In the genomic region with DNA sequence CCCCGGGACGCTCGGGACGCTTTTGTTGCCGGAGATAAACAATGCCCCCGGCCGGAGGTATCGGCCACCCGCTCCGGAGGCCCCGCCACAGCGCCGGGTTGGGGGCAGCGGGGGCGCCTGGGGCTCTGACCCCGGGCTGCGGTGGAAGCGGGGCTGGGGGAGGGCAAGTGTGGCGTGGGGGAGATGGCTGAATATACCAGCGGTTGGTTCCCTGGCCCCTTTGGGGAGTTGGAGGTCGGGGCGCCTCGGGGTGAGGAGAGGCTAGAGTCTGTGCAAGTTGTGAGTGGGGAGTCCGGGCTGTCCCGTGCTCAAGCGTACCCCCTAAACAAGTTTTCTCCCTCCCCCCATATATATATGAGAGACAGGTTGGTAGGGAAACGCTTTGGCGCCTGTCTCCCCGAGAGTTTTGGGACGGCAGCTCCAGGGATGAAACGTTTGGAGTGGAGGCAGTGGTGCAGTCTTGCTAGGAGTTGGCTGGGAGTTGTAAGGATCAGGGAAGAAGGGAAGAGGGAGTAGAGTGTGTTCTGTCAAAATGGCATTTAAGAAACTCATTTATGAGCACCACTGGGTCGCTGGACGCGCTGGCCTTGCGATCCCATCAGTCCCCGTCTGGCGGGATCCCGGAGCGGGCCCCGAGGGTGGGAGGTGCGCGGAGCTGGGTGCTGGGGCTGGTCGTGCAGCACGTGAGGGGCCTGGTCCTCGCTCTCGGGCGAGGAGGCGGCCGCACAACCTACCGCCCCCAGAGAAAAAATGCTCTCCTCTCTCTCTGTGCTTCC, we compare ENCODE assay signal across 1 cellular context.
TF ChIP-seq lines count a peak whose summit lies in the region.

No MANE protein-coding gene starts in this region.

TF ChIP-seq in K562, 482 proteins besides CTCF, POLR2A, EP300 and RAD21 (continued from another document and continues in another):
- TF ChIP-seq, protein P1, sequence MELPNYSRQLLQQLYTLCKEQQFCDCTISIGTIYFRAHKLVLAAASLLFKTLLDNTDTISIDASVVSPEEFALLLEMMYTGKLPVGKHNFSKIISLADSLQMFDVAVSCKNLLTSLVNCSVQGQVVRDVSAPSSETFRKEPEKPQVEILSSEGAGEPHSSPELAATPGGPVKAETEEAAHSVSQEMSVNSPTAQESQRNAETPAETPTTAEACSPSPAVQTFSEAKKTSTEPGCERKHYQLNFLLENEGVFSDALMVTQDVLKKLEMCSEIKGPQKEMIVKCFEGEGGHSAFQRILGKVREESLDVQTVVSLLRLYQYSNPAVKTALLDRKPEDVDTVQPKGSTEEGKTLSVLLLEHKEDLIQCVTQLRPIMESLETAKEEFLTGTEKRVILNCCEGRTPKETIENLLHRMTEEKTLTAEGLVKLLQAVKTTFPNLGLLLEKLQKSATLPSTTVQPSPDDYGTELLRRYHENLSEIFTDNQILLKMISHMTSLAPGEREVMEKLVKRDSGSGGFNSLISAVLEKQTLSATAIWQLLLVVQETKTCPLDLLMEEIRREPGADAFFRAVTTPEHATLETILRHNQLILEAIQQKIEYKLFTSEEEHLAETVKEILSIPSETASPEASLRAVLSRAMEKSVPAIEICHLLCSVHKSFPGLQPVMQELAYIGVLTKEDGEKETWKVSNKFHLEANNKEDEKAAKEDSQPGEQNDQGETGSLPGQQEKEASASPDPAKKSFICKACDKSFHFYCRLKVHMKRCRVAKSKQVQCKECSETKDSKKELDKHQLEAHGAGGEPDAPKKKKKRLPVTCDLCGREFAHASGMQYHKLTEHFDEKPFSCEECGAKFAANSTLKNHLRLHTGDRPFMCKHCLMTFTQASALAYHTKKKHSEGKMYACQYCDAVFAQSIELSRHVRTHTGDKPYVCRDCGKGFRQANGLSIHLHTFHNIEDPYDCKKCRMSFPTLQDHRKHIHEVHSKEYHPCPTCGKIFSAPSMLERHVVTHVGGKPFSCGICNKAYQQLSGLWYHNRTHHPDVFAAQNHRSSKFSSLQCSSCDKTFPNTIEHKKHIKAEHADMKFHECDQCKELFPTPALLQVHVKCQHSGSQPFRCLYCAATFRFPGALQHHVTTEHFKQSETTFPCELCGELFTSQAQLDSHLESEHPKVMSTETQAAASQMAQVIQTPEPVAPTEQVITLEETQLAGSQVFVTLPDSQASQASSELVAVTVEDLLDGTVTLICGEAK (IDR thresholded peaks at IDR 0.05) = peak; percentile 15; the same call in 1 of the 2 replicates
- TF ChIP-seq, protein P1 (CRISPR knock-in tag; IDR thresholded peaks at IDR 0.05) = no peak
- peak; percentile 54 for TF ChIP-seq SUPT5H (IDR thresholded peaks at IDR 0.05)
- TF ChIP-seq, protein P2, sequence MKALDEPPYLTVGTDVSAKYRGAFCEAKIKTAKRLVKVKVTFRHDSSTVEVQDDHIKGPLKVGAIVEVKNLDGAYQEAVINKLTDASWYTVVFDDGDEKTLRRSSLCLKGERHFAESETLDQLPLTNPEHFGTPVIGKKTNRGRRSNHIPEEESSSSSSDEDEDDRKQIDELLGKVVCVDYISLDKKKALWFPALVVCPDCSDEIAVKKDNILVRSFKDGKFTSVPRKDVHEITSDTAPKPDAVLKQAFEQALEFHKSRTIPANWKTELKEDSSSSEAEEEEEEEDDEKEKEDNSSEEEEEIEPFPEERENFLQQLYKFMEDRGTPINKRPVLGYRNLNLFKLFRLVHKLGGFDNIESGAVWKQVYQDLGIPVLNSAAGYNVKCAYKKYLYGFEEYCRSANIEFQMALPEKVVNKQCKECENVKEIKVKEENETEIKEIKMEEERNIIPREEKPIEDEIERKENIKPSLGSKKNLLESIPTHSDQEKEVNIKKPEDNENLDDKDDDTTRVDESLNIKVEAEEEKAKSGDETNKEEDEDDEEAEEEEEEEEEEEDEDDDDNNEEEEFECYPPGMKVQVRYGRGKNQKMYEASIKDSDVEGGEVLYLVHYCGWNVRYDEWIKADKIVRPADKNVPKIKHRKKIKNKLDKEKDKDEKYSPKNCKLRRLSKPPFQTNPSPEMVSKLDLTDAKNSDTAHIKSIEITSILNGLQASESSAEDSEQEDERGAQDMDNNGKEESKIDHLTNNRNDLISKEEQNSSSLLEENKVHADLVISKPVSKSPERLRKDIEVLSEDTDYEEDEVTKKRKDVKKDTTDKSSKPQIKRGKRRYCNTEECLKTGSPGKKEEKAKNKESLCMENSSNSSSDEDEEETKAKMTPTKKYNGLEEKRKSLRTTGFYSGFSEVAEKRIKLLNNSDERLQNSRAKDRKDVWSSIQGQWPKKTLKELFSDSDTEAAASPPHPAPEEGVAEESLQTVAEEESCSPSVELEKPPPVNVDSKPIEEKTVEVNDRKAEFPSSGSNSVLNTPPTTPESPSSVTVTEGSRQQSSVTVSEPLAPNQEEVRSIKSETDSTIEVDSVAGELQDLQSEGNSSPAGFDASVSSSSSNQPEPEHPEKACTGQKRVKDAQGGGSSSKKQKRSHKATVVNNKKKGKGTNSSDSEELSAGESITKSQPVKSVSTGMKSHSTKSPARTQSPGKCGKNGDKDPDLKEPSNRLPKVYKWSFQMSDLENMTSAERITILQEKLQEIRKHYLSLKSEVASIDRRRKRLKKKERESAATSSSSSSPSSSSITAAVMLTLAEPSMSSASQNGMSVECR (CRISPR knock-in tag; IDR thresholded peaks at IDR 0.05) = peak; percentile 58; the same call in 1 of the 2 replicates
- TF ChIP-seq ZNF695 (CRISPR knock-in tag; IDR thresholded peaks at IDR 0.05) = no peak
- TF ChIP-seq WHSC1 (IDR thresholded peaks at IDR 0.05; ENCODE audit: low read length) = no peak
- no peak for TF ChIP-seq ZNF263 (CRISPR knock-in tag; IDR thresholded peaks at IDR 0.05; ENCODE audit: borderline replicate concordance)
- peak; percentile 18 for TF ChIP-seq POLR2B (IDR thresholded peaks at IDR 0.05; ENCODE audit: low read depth, partially characterized antibody)
- TF ChIP-seq, protein P3, sequence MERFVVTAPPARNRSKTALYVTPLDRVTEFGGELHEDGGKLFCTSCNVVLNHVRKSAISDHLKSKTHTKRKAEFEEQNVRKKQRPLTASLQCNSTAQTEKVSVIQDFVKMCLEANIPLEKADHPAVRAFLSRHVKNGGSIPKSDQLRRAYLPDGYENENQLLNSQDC (CRISPR knock-in tag; IDR thresholded peaks at IDR 0.05) = no peak
- TF ChIP-seq ZFX (CRISPR knock-in tag; IDR thresholded peaks at IDR 0.05) = peak; percentile 59
- TF ChIP-seq, protein P4, sequence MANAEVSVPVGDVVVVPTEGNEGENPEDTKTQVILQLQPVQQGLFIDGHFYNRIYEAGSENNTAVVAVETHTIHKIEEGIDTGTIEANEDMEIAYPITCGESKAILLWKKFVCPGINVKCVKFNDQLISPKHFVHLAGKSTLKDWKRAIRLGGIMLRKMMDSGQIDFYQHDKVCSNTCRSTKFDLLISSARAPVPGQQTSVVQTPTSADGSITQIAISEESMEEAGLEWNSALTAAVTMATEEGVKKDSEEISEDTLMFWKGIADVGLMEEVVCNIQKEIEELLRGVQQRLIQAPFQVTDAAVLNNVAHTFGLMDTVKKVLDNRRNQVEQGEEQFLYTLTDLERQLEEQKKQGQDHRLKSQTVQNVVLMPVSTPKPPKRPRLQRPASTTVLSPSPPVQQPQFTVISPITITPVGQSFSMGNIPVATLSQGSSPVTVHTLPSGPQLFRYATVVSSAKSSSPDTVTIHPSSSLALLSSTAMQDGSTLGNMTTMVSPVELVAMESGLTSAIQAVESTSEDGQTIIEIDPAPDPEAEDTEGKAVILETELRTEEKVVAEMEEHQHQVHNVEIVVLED (CRISPR knock-in tag; IDR thresholded peaks at IDR 0.05) = no peak
- no peak for TF ChIP-seq NCOR1 (IDR thresholded peaks at IDR 0.05)
- TF ChIP-seq, protein P5, sequence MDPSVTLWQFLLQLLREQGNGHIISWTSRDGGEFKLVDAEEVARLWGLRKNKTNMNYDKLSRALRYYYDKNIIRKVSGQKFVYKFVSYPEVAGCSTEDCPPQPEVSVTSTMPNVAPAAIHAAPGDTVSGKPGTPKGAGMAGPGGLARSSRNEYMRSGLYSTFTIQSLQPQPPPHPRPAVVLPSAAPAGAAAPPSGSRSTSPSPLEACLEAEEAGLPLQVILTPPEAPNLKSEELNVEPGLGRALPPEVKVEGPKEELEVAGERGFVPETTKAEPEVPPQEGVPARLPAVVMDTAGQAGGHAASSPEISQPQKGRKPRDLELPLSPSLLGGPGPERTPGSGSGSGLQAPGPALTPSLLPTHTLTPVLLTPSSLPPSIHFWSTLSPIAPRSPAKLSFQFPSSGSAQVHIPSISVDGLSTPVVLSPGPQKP (CRISPR knock-in tag; IDR thresholded peaks at IDR 0.05) = no peak
- TF ChIP-seq, protein P6, sequence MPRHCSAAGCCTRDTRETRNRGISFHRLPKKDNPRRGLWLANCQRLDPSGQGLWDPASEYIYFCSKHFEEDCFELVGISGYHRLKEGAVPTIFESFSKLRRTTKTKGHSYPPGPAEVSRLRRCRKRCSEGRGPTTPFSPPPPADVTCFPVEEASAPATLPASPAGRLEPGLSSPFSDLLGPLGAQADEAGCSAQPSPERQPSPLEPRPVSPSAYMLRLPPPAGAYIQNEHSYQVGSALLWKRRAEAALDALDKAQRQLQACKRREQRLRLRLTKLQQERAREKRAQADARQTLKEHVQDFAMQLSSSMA (CRISPR knock-in tag; IDR thresholded peaks at IDR 0.05) = no peak
- 0 out of 2 replicates have a peak, but pooled peaks have one; percentile 9 for TF ChIP-seq PKNOX1 (IDR thresholded peaks at IDR 0.05)
- 0 out of 2 replicates have a peak, but pooled peaks have one; percentile 41 for TF ChIP-seq TCF7 (IDR thresholded peaks at IDR 0.05; ENCODE audit: borderline replicate concordance)
- no peak for TF ChIP-seq MYBL2 (IDR thresholded peaks at IDR 0.05; ENCODE audit: low read depth)
- no peak for TF ChIP-seq MYBL2 (CRISPR knock-in tag; IDR thresholded peaks at IDR 0.05; ENCODE audit: borderline replicate concordance)
- TF ChIP-seq HLTF (IDR thresholded peaks at IDR 0.05) = no peak; the same call in 1 of the 2 replicates
- TF ChIP-seq MYC (IDR thresholded peaks at IDR 0.05; ENCODE audit: low read depth, low read length) = peak; percentile 29
- no peak for TF ChIP-seq MYC (CRISPR knock-in tag; IDR thresholded peaks at IDR 0.05; ENCODE audit: borderline replicate concordance, low read depth)
- no peak for TF ChIP-seq PHTF2 (CRISPR knock-in tag; IDR thresholded peaks at IDR 0.05)
- TF ChIP-seq SRSF9 (IDR thresholded peaks at IDR 0.05; ENCODE audit: borderline replicate concordance, low read depth, low read length) = no peak
- TF ChIP-seq MAX (CRISPR knock-in tag; IDR thresholded peaks at IDR 0.05) = peak; percentile 58
- TF ChIP-seq KLF6 (CRISPR knock-in tag; IDR thresholded peaks at IDR 0.05; ENCODE audit: borderline replicate concordance) = no peak
- TF ChIP-seq RCOR1 (IDR thresholded peaks at IDR 0.05; ENCODE audit: borderline replicate concordance in 1 of 2, low read depth in 2 of 2, low read length in 2 of 2) = no peak
- TF ChIP-seq KDM5B (IDR thresholded peaks at IDR 0.05; ENCODE audit: insufficient replicate concordance, low read depth, low read length) = peak; percentile 14
- TF ChIP-seq ELF1 (tag; IDR thresholded peaks at IDR 0.05) = no peak
- TF ChIP-seq ZNF165 (CRISPR knock-in tag; IDR thresholded peaks at IDR 0.05; ENCODE audit: borderline replicate concordance) = no peak
- TF ChIP-seq C11orf30 (IDR thresholded peaks at IDR 0.05; ENCODE audit: low read depth) = no peak
